22 cellular contexts compared by ENCODE assay signal in the genomic region with DNA sequence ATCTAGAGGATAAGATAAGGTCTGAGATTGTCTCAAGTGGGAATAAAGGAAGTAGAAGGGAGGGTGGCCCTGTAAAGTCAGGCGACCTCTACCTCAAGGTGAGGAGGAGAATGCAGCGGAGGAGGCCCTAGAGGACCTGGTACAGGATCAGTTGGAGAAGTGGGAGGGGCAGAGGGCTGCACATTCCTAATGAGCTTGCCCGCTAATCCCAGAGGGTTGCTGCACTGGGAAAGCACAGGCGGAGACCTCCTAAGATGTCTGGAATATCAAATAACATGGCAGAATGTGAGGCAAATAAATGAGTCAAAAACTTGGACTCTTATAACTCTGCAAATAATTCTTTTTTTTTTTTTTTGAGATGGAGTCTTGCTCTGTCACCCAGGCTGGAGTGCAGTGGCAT. TPM values are rescaled to one million over a fixed set of nuclear protein-coding genes. Genes with fewer than 3 reads are reported as not detected.
A peak's percentile ranks its signal among the peaks of the same experiment; 100 is the strongest.
DNase-seq lines count a peak whose midpoint lies in the region; ATAC-seq and TF ChIP-seq lines count a peak whose summit lies in the region.
"Had no signal": no experiment of that assay in that cellular context is flagged by ENCODE, and none has a peak within 500 bp of the region (broad histone marks: within the 10 kb centered on the region; RNA-seq: fewer than 3 reads in every experiment).

No MANE protein-coding gene starts in this region.

- H3K27me3 Mint-ChIP-seq in endodermal cell (ENCODE audit: insufficient read depth): peaks cover 3% of the 10 kb centered on the region

- DNase-seq in H7: peak; percentile 51
- DNase-seq in NCI-H82 (lab: John Stamatoyannopoulos, UW): peak; percentile 95
- peak; percentile 42 for DNase-seq in endodermal cell
- peak; percentile 13 for DNase-seq in spleen
- DNase-seq in globus pallidus (ENCODE audit: low spot score): no peak
- no peak for DNase-seq in heart right ventricle
- DNase-seq in SKM-1 (lab: John Stamatoyannopoulos, UW; ENCODE audit: unreplicated experiment): no peak
- DNase-seq: ACHN; CD8-positive, alpha-beta memory T cell; DMS53; GF-D8; KG1; NCI-H1092; NCI-H1436; NCI-H187 treated with DMSO at 0.1 percent for 48 hours; NCI-H446; NCI-H69; SHP77 treated with DMSO at 0.1 percent for 48 hours; SK-N-SH; T-cell had no signal

- H3K9me3 ChIP-seq in endodermal cell (ENCODE audit: control insufficient read depth, low read length) (no peaks in the 10 kb centered on the region), spleen (no peaks in the 10 kb centered on the region), heart right ventricle (no peaks in the 10 kb centered on the region)
- H3K9me3 ChIP-seq: SK-N-SH had no signal

- no peak overlapping the region for H3K4me3 Mint-ChIP-seq in endodermal cell
- H3K4me3 Mint-ChIP-seq: CD8-positive, alpha-beta memory T cell; T-cell had no signal

- H3K27ac Mint-ChIP-seq in endodermal cell: no peak overlapping the region
- H3K27ac Mint-ChIP-seq: CD8-positive, alpha-beta memory T cell; T-cell had no signal

- H3K4me3 ChIP-seq in H7 (ENCODE audit: insufficient read depth, low read depth, low read length) (no peak overlapping the region), endodermal cell (ENCODE audit: low read length) (no peak overlapping the region), spleen (no peak overlapping the region), heart right ventricle (no peak overlapping the region)

- intact Hi-C loops in spleen (cut with DNase I; ENCODE audit: low total_unique reads): no loop called here
- intact Hi-C loops in heart right ventricle (cut with DNase I): loop anchor here in 1 of 10 donors (10.0 kb wide), 1 partner anchor 407 kb away; a partner anchor contains a TSS

- no peaks in the 10 kb centered on the region for H3K9me3 Mint-ChIP-seq in endodermal cell
- H3K9me3 Mint-ChIP-seq: CD8-positive, alpha-beta memory T cell; T-cell had no signal

- 78 to 93% methylated on average over 4 of the region's 4 CpGs for WGBS in endodermal cell (ENCODE audit: insufficient coverage in 1 of 2, insufficient read length in 1 of 2), 2 experiments
- 76 to 93% (median 82%) methylated on average over 4 of the region's 4 CpGs for WGBS in spleen, 5 donors
- 85 to 95% methylated on average over 4 of the region's 4 CpGs for WGBS in heart right ventricle, 2 donors

- H3K36me3 Mint-ChIP-seq in endodermal cell (ENCODE audit: low read depth): no peaks in the 10 kb centered on the region
- H3K36me3 Mint-ChIP-seq: CD8-positive, alpha-beta memory T cell; T-cell had no signal

- H3K27ac ChIP-seq in endodermal cell (ENCODE audit: low read depth, low read length) (no peak overlapping the region), spleen (no peak overlapping the region), heart right ventricle (no peak overlapping the region)
- H3K27ac ChIP-seq: C4-2B, RWPE1 had no signal

- TF ChIP-seq CTCF in endodermal cell (conservative IDR thresholded peaks at IDR 0.05) (no peak), spleen (IDR thresholded peaks at IDR 0.05 in 8 of 11, conservative IDR thresholded peaks at IDR 0.05 in 3 of 11) (no peak), heart right ventricle (IDR thresholded peaks at IDR 0.05) (no peak)

- H3K36me3 ChIP-seq in H7 (replicated peaks; ENCODE audit: control insufficient read depth, insufficient read depth, low read length): no peaks in the 10 kb centered on the region
- no peaks in the 10 kb centered on the region for H3K36me3 ChIP-seq in endodermal cell (ENCODE audit: control insufficient read depth, insufficient read depth, low read length)
- H3K36me3 ChIP-seq in spleen: no peaks in the 10 kb centered on the region
- H3K36me3 ChIP-seq in heart right ventricle: no peaks in the 10 kb centered on the region

- H3K27me3 ChIP-seq in H7 (ENCODE audit: control insufficient read depth, insufficient read depth, low read length) (no peaks in the 10 kb centered on the region; the same call in none of the 2 replicates), endodermal cell (ENCODE audit: control insufficient read depth, insufficient read depth, low read length, poor library complexity, severe bottlenecking) (no peaks in the 10 kb centered on the region), spleen (replicated peaks in 1 of 7) (peaks cover 0 to 35% (median 7%) of the 10 kb centered on the region in 7 donors), heart right ventricle (peaks cover 0 to 32% (median 20%) of the 10 kb centered on the region in 7 donors)

- no peak for ATAC-seq in heart right ventricle
- ATAC-seq: T-cell had no signal

- H3K9ac ChIP-seq in endodermal cell (ENCODE audit: extremely low read depth, low read length, poor library complexity, severe bottlenecking): no peak overlapping the region
- H3K9ac ChIP-seq: SK-N-SH had no signal

- TF ChIP-seq POLR2A in spleen (IDR thresholded peaks at IDR 0.05): no peak

- peaks cover 7% of the 10 kb centered on the region for H3K4me1 ChIP-seq in endodermal cell (ENCODE audit: control insufficient read depth, insufficient read depth, low read length)
- peaks cover 0 to 28% (median 24%) of the 10 kb centered on the region in 6 donors for H3K4me1 ChIP-seq in spleen
- peaks cover 3 to 24% (median 12%) of the 10 kb centered on the region in 9 donors for H3K4me1 ChIP-seq in heart right ventricle

- peaks cover 29% of the 10 kb centered on the region for H3K4me1 Mint-ChIP-seq in endodermal cell

RNA-seq across cellular contexts. Expression of a gene that starts 30.2 kb away (rescaled TPM):
- total RNA-seq in H7 (2014; rRNA removed; shearing (Covaris generic)): 20.3 and 33.4 TPM in 2 replicates
- total RNA-seq in endodermal cell: 10 to 100 TPM; 49.7 to 70.0 TPM
- polyA plus RNA-seq in endodermal cell (2013, experiment 1 of 2): 29.2 TPM
- 33.5 TPM for polyA plus RNA-seq in endodermal cell (2013, experiment 2 of 2)
- 100 to 1,000 TPM in 5 of 7 donors, 10 to 100 TPM in 2; 88.6 to 169 (median 109) TPM for total RNA-seq in spleen
- 10 to 100 TPM in 2 of 3 donors, 1 to 10 TPM in 1; 9.1 to 12.0 (median 11.6) TPM for polyA plus RNA-seq in spleen
- 100 to 1,000 TPM in 4 of 10 donors, 10 to 100 TPM in 6; 39.7 to 123 (median 94.2) TPM for total RNA-seq in heart right ventricle
- polyA plus RNA-seq in heart right ventricle: 10 to 100 TPM; 11.1 to 19.5 TPM

Comparison
In these comparisons a context has a peak if more than half of its experiments do, and no peak if none do; other contexts are left out.
1. DNase-seq: peak in H7 (single experiment), NCI-H82 (single experiment), endodermal cell (single experiment) and spleen (single experiment); none in globus pallidus (single experiment), heart right ventricle (0 of 2) and SKM-1 (single experiment).